Comparison of ENCODE assay signal across 17 cellular contexts in the genomic region with DNA sequence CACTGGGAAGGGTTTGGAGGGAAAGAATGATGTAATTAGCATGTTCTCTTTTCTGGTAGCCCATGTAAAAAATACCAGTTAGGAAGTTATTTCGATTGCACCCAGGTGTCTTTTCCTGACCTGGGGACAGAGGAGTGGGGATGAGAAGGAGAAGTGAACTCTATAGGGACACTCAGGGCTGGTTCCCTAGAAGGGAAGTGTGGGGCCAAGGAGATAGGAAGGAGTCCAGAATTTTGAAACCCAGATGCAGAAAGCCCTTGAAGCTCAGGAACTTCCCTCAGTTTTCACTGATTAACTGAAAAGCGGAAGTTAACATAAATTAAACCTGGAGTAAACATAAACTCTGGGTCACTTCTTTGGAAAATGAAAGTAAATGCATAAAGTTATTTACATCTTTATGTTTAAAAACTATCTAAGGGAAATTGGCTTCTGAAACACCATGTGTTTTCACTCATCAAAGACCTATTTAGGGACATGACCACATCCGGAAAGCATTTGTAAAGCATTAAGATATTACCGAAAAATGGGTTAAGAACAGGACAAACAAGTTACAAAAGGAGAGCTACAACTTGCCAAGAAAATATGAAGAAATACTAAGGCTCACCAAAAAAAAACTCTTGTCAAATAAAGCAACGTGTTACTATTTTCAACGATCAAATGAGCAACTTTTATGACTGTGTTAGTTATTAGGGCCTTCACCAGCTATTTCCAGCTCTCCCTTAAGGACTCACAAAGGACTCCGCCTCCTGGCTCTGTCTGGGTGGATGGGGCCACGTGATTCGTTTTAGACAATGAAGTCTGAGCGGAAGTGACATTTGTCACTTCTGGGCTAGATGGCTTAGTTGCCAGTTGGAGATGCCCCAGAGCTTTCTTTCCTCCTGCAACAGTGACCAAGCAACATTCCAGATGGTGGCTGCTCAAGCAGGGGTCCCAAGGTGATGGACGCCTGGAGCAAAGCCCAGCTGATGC.
DNase-seq lines count a peak whose midpoint lies in the region; ATAC-seq, FAIRE-seq and TF ChIP-seq lines count a peak whose summit lies in the region.
"Had no signal": no experiment of that assay in that cellular context is flagged by ENCODE, and none has a peak within 500 bp of the region (broad histone marks: within the 10 kb centered on the region; RNA-seq: fewer than 3 reads in every experiment).

No MANE protein-coding gene starts in this region.

- H3K9me3 ChIP-seq in A549 (peaks cover 18% of the 10 kb centered on the region; the same call in 2 of the 3 replicates), prostate gland (no peaks in the 10 kb centered on the region)
- H3K9me3 ChIP-seq: HAP-1, Peyer's patch had no signal

- peak; percentile 13 for FAIRE-seq in A549 (lab: Jason Lieb, UNC)
- FAIRE-seq: small intestine had no signal

- DNase-seq in A549 (ENCODE audit: low read depth in 1 of 2, low spot score in 1 of 2): no peak
- DNase-seq in Jurkat, Clone E6-1 (ENCODE audit: low read depth, low spot score): peak; percentile 4
- peak; percentile 40 for DNase-seq in left cardiac atrium
- peak; percentile 21 for DNase-seq in prostate gland (ENCODE audit: low spot score)
- DNase-seq in coronary artery (ENCODE audit: low spot score): no peak
- no peak for DNase-seq in mucosa of gallbladder (ENCODE audit: low spot score)
- no peak for DNase-seq in activated CD4-positive, alpha-beta T cell treated with anti-CD3 and anti-CD28 coated beads, Interleukin-2, amount 50 U/mL, for 4 hours
- DNase-seq: DMS53; naive thymus-derived CD8-positive, alpha-beta T cell; NCI-H1436; NCI-H446 treated with DMSO at 0.1 percent for 48 hours; Peyer's patch; small intestine; T-helper 9 cell had no signal

- TF ChIP-seq CTCF in A549 (IDR thresholded peaks at IDR 0.05) (no peak), prostate gland (IDR thresholded peaks at IDR 0.05) (no peak), coronary artery (IDR thresholded peaks at IDR 0.05) (no peak)

- no peaks in the 10 kb centered on the region for H3K36me3 ChIP-seq in prostate gland
- H3K36me3 ChIP-seq: cardiac muscle cell, HAP-1, Peyer's patch had no signal

- H3K27ac ChIP-seq in A549 (no peak overlapping the region), prostate gland (peak overlapping the region in 1 of 2 donors; percentile 17), coronary artery (peak overlapping the region in 1 of 2 donors; percentile 69)
- H3K27ac ChIP-seq: cardiac muscle cell had no signal

- H3K4me1 ChIP-seq in A549 (no peaks in the 10 kb centered on the region), prostate gland (replicated peaks) (no peaks in the 10 kb centered on the region)
- H3K4me1 ChIP-seq: HAP-1, Peyer's patch had no signal

- POLR2A ChIA-PET in A549 (lab: Yijun Ruan, JAX): no interaction called here

- intact Hi-C loops in left cardiac atrium (cut with DNase I): no loop called here
- intact Hi-C loops in prostate gland (cut with DNase I): no loop called here

- no peak for TF ChIP-seq POLR2A in A549 (IDR thresholded peaks at IDR 0.05; ENCODE audit: low read length)
- no peak for TF ChIP-seq POLR2A in prostate gland (IDR thresholded peaks at IDR 0.05)

- WGBS in A549 (ENCODE audit: missing lambda C conversion rate): 11% methylated on average over 11 of the region's 11 CpGs
- 30% methylated on average over 11 of the region's 11 CpGs for WGBS in prostate gland

- CTCF ChIA-PET in A549 (lab: Yijun Ruan, JAX): no interaction called here

- H3K4me2 ChIP-seq in A549: no peak overlapping the region

- no peaks in the 10 kb centered on the region for H3K27me3 ChIP-seq in prostate gland (replicated peaks; ENCODE audit: insufficient read depth)
- H3K27me3 ChIP-seq: cardiac muscle cell, Peyer's patch had no signal

- TF ChIP-seq RAD21 in A549 (conservative IDR thresholded peaks at IDR 0.05 in 1 of 2, IDR thresholded peaks at IDR 0.05 in 1 of 2): no peak

- H3K4me3 ChIP-seq in A549 (no peak overlapping the region), prostate gland (no peak overlapping the region), coronary artery (no peak overlapping the region)
- H3K4me3 ChIP-seq in Jurkat, Clone E6-1 (ENCODE audit: low read length): no peak overlapping the region
- H3K4me3 ChIP-seq: cardiac muscle cell, HAP-1, Peyer's patch had no signal

- ATAC-seq in A549 (no peak), left cardiac atrium (peak; percentile 63 to 92), HG03175 (IDR thresholded peaks at IDR 0.05; ENCODE audit: unreplicated experiment) (no peak)
- ATAC-seq: naive thymus-derived CD8-positive, alpha-beta T cell had no signal

- no peak for TF ChIP-seq EP300 in A549 (IDR thresholded peaks at IDR 0.05)

TF ChIP-seq in A549, 52 proteins besides CTCF, POLR2A, EP300 and RAD21:
- TF ChIP-seq JUNB (IDR thresholded peaks at IDR 0.05) (no peak), CBX2 (IDR thresholded peaks at IDR 0.05; ENCODE audit: borderline replicate concordance, low read depth) (no peak), TP53 (CRISPR knock-in tag; IDR thresholded peaks at IDR 0.05) (no peak), KDM5A (IDR thresholded peaks at IDR 0.05) (no peak), SREBF2 (IDR thresholded peaks at IDR 0.05) (no peak), MAFK (IDR thresholded peaks at IDR 0.05; ENCODE audit: partially characterized antibody) (no peak), JUN (IDR thresholded peaks at IDR 0.05) (no peak), KDM1A (IDR thresholded peaks at IDR 0.05; ENCODE audit: low read depth) (no peak), HEYL (CRISPR knock-in tag; IDR thresholded peaks at IDR 0.05) (no peak)
- TF ChIP-seq, protein P1, sequence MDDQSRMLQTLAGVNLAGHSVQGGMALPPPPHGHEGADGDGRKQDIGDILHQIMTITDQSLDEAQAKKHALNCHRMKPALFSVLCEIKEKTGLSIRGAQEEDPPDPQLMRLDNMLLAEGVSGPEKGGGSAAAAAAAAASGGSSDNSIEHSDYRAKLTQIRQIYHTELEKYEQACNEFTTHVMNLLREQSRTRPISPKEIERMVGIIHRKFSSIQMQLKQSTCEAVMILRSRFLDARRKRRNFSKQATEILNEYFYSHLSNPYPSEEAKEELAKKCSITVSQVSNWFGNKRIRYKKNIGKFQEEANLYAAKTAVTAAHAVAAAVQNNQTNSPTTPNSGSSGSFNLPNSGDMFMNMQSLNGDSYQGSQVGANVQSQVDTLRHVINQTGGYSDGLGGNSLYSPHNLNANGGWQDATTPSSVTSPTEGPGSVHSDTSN (IDR thresholded peaks at IDR 0.05): no peak

Comparison
In these comparisons a context has a peak if more than half of its experiments do, and no peak if none do; other contexts are left out.
1. ATAC-seq: peak in left cardiac atrium (2 of 2); none in A549 (0 of 2) and HG03175 (single experiment).
2. DNase-seq: peak in Jurkat, Clone E6-1 (single experiment), left cardiac atrium (single experiment) and prostate gland (single experiment); none in A549 (0 of 2), coronary artery (single experiment), mucosa of gallbladder (single experiment) and activated CD4-positive, alpha-beta T cell treated with anti-CD3 and anti-CD28 coated beads, Interleukin-2, amount 50 U/mL, for 4 hours (0 of 2).